Comparison of ENCODE assay signal across 13 cellular contexts in genomic region chr6:131787955-131788712, GRCh38. TPM values are rescaled to one million over a fixed set of nuclear protein-coding genes. Genes with fewer than 3 reads are reported as not detected.
DNase-seq lines count a peak whose midpoint lies in the region; ATAC-seq and TF ChIP-seq lines count a peak whose summit lies in the region.
"Had no signal": no experiment of that assay in that cellular context is flagged by ENCODE, and none has a peak within 500 bp of the region (broad histone marks: within the 10 kb centered on the region; RNA-seq: fewer than 3 reads in every experiment).

No MANE protein-coding gene starts in this region.

- H3K4me3 ChIP-seq in colonic mucosa (no peak overlapping the region), osteoblast (ENCODE audit: insufficient read depth, low read length) (no peak overlapping the region)

- peak; percentile 62 for DNase-seq in EH (ENCODE audit: low read depth)
- peak; percentile 22 for DNase-seq in NCI-H345 (lab: John Stamatoyannopoulos, UW)
- DNase-seq in colonic mucosa, result peak; percentile 27
- peak; percentile 69 for DNase-seq in osteoblast (ENCODE audit: insufficient read length, low spot score, missing footprints)
- no peak for DNase-seq in foreskin melanocyte
- no peak for DNase-seq in germinal center (ENCODE audit: low spot score)
- DNase-seq: activated CD4-positive, CD25-positive, alpha-beta regulatory T cell; COR-L47; cortex of kidney; NCI-H1930 had no signal

- H3K4me1 ChIP-seq in colonic mucosa (no peaks in the 10 kb centered on the region), osteoblast (ENCODE audit: insufficient read depth, low read length) (peaks cover 24% of the 10 kb centered on the region)

- no peaks in the 10 kb centered on the region for H3K27me3 ChIP-seq in colonic mucosa
- no peaks in the 10 kb centered on the region for H3K27me3 ChIP-seq in osteoblast (ENCODE audit: insufficient read depth, low read length)

- peak overlapping the region; percentile 51 for H3K4me2 ChIP-seq in osteoblast (ENCODE audit: insufficient read depth, low read length)

- H3K27ac ChIP-seq in colonic mucosa, result no peak overlapping the region
- H3K27ac ChIP-seq in osteoblast (ENCODE audit: low read depth, low read length), result peak overlapping the region; percentile 43
- H3K27ac ChIP-seq: RWPE1 had no signal

- intact Hi-C loops in colonic mucosa (cut with DNase I), result no loop called here

- H3K9ac ChIP-seq in colonic mucosa (ENCODE audit: low read depth in 2 of 2, low read length in 2 of 2), result no peak overlapping the region

- H3K79me2 ChIP-seq in osteoblast (ENCODE audit: insufficient read depth, low read length), result no peaks in the 10 kb centered on the region

- ATAC-seq in GM18520 (IDR thresholded peaks at IDR 0.05; ENCODE audit: unreplicated experiment) (no peak), HG02571 (IDR thresholded peaks at IDR 0.05; ENCODE audit: unreplicated experiment) (no peak)

- H3K36me3 ChIP-seq in colonic mucosa (no peaks in the 10 kb centered on the region), osteoblast (ENCODE audit: insufficient read depth, low read length) (no peaks in the 10 kb centered on the region)

- H3K9me3 ChIP-seq in colonic mucosa (no peaks in the 10 kb centered on the region), osteoblast (ENCODE audit: low read depth, low read length) (no peaks in the 10 kb centered on the region)

- peak overlapping the region; percentile 69 for H2AFZ ChIP-seq in osteoblast (ENCODE audit: low read length)

- TF ChIP-seq CTCF in colonic mucosa (IDR thresholded peaks at IDR 0.05) (no peak), osteoblast (IDR thresholded peaks at IDR 0.05; ENCODE audit: extremely low read depth, low read depth, low read length) (peak; percentile 55)

- no peaks in the 10 kb centered on the region for H4K20me1 ChIP-seq in osteoblast (ENCODE audit: insufficient read depth, low read length)

RNA-seq across cellular contexts. Expression of gene ENPP1, which starts 19.7 kb away (rescaled TPM):
- 10 to 100 TPM in 1 of 2 donors, 1 to 10 TPM in 1; 5.9 to 12.6 TPM for total RNA-seq in colonic mucosa
- total RNA-seq in osteoblast, result 16.3 and 20.3 TPM in 2 replicates

Comparison
In these comparisons a context has a peak if more than half of its experiments do, and no peak if none do; other contexts are left out.
1. DNase-seq: peak in EH (single experiment), NCI-H345 (single experiment), colonic mucosa (single experiment) and osteoblast (single experiment); none in foreskin melanocyte (single experiment) and germinal center (single experiment).